ENCODE assay signal across 28 cellular contexts in the genomic region with DNA sequence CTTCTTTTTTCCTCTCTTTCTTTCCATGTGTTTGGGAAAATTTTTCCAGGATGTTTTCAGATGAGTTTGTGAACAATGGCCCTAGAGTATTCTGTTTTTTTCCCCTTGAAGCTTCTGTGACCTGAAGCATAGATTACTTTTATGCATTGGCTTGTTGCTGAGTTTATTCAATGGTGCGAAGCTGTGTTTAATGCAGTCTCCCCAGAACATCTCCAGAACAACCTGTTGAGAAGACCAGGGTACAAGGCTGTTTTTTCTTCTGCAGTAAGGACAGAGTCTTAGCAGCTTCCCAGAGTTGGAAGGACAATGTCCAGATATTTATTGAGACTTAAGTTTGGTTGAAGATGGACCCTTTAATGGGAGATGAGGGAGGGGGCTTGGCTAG.
"Had no signal": no experiment of that assay in that cellular context is flagged by ENCODE, and none has a peak within 500 bp of the region (broad histone marks: within the 10 kb centered on the region; RNA-seq: fewer than 3 reads in every experiment).

No MANE protein-coding gene starts in this region.

- H3K27me3 Mint-ChIP-seq: stimulated activated naive CD8-positive, alpha-beta T cell treated with anti-CD3 and anti-CD28 coated beads, Interleukin-15, Interleukin-2, amounts not matched to agents 100 ng/mL and 50 ng/mL, for 24 hours had no signal

- H3K4me1 Mint-ChIP-seq: nephron; stimulated activated effector memory CD8-positive, alpha-beta T cell treated with anti-CD3 and anti-CD28 coated beads, Interleukin-12 subunit alpha, Interleukin-12 subunit beta, amount 100 ng/mL, for 72 hours; stimulated activated naive B cell treated with anti-CD40 and anti-IgM and Interleukin-4, amounts not matched to agents 10 μg/mL and 1 μg/mL and 100 μg/mL, for 72 hours had no signal

- H3K4me3 Mint-ChIP-seq: nephron; neural progenitor cell; stimulated activated effector memory CD8-positive, alpha-beta T cell treated with anti-CD3 and anti-CD28 coated beads, Interleukin-12 subunit alpha, Interleukin-12 subunit beta, amount 100 ng/mL, for 72 hours; stimulated activated naive B cell treated with anti-CD40 and anti-IgM and Interleukin-4, amounts not matched to agents 10 μg/mL and 1 μg/mL and 100 μg/mL, for 72 hours; stimulated activated naive CD8-positive, alpha-beta T cell treated with anti-CD3 and anti-CD28 coated beads, Interleukin-15, Interleukin-2, amounts not matched to agents 100 ng/mL and 50 ng/mL, for 24 hours had no signal

- H3K79me2 ChIP-seq: parathyroid adenoma had no signal

- H3K4me3 ChIP-seq: neural progenitor cell, ovary, psoas muscle, right lobe of liver, sigmoid colon, stomach, thoracic aorta, thyroid gland, tibial nerve, upper lobe of left lung, vagina had no signal

- H3K9me3 ChIP-seq: ovary, psoas muscle, right lobe of liver, sigmoid colon, stomach, thoracic aorta, thyroid gland, tibial nerve, upper lobe of left lung, vagina had no signal

- H3K36me3 ChIP-seq: neural progenitor cell, ovary, right lobe of liver, sigmoid colon, thoracic aorta, thyroid gland, tibial nerve, upper lobe of left lung, vagina had no signal

- H3K27ac Mint-ChIP-seq: nephron; neural progenitor cell; progenitor cell of endocrine pancreas; stimulated activated effector memory CD8-positive, alpha-beta T cell treated with anti-CD3 and anti-CD28 coated beads, Interleukin-12 subunit alpha, Interleukin-12 subunit beta, amount 100 ng/mL, for 72 hours; stimulated activated naive B cell treated with anti-CD40 and anti-IgM and Interleukin-4, amounts not matched to agents 10 μg/mL and 1 μg/mL and 100 μg/mL, for 72 hours; stimulated activated naive CD8-positive, alpha-beta T cell treated with anti-CD3 and anti-CD28 coated beads, Interleukin-15, Interleukin-2, amounts not matched to agents 100 ng/mL and 50 ng/mL, for 24 hours had no signal

- H3K36me3 Mint-ChIP-seq: neural progenitor cell; stimulated activated effector memory CD8-positive, alpha-beta T cell treated with anti-CD3 and anti-CD28 coated beads, Interleukin-12 subunit alpha, Interleukin-12 subunit beta, amount 100 ng/mL, for 72 hours; stimulated activated naive B cell treated with anti-CD40 and anti-IgM and Interleukin-4, amounts not matched to agents 10 μg/mL and 1 μg/mL and 100 μg/mL, for 72 hours had no signal

- ATAC-seq: psoas muscle; right cardiac atrium; right lobe of liver; stimulated activated effector memory CD8-positive, alpha-beta T cell treated with anti-CD3 and anti-CD28 coated beads, Interleukin-12 subunit alpha, Interleukin-12 subunit beta, amount 100 ng/mL, for 72 hours; stimulated activated naive B cell treated with anti-CD40 and anti-IgM and Interleukin-4, amounts not matched to agents 10 μg/mL and 1 μg/mL and 100 μg/mL, for 72 hours had no signal

- DNase-seq: occipital lobe; ovary; posterior cingulate gyrus; psoas muscle; right cardiac atrium; right lobe of liver; sigmoid colon; small intestine; stimulated activated CD4-positive, alpha-beta T cell treated with anti-CD3 and anti-CD28 coated beads, Interleukin-15, amount 100 ng/mL, for 24 hours; stimulated activated CD4-positive, alpha-beta T cell treated with anti-CD3 and anti-CD28 coated beads, Interleukin-2, amount 100 ng/mL, for 24 hours; stimulated activated CD4-positive, alpha-beta T cell treated with anti-CD3 and anti-CD28 coated beads, Interleukin-2, amount 100 ng/mL, for 48 hours; stimulated activated CD4-positive, alpha-beta T cell treated with anti-CD3 and anti-CD28 coated beads, Interleukin-4, amount 100 ng/mL, for 24 hours; stimulated activated naive B cell treated with anti-CD40 and anti-IgM and Interleukin-4, amounts not matched to agents 10 μg/mL and 1 μg/mL and 100 μg/mL, for 72 hours; stimulated activated naive CD4-positive, alpha-beta T cell treated with Interleukin-2 at 50 U/mL for 16 hours; stomach; thyroid gland; trophoblast cell; upper lobe of left lung had no signal

- H3K9ac ChIP-seq: neural progenitor cell, parathyroid adenoma had no signal

- H3K9me3 Mint-ChIP-seq: nephron had no signal

- H3K4me2 ChIP-seq: neural progenitor cell had no signal

- H3K27me3 ChIP-seq: neural progenitor cell, ovary, right lobe of liver, sigmoid colon, stomach, thyroid gland, tibial nerve, upper lobe of left lung, vagina had no signal

- H2AFZ ChIP-seq: neural progenitor cell, parathyroid adenoma had no signal

- H3K4me1 ChIP-seq: parathyroid adenoma, psoas muscle, right lobe of liver, sigmoid colon, stomach, thyroid gland, upper lobe of left lung had no signal

- H3K27ac ChIP-seq: neural progenitor cell, ovary, parathyroid adenoma, psoas muscle, right lobe of liver, sigmoid colon, stomach, thoracic aorta, thyroid gland, tibial nerve, upper lobe of left lung, vagina had no signal

- FAIRE-seq: small intestine, urothelium cell line had no signal
